In the genomic region with DNA sequence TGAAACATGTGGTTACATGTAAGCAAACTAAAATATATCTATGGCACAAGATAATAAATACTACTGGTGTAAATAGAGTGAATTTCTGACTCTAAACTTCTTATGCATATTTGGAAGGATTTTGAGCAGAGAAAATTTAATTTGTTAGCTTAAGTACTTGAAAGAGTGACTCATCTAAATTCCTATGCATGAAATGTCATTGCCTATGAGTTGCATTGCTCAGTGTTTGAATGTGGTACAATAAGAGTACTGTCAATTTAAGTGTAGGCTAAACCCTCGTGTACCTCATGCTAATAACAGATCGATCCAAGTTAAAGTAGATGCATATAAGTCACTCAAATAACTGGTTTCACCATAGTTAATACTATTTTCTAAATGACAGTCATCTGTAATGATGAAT, we compare ENCODE assay signal across 15 cellular contexts. TPM values are rescaled to one million over a fixed set of nuclear protein-coding genes. Genes with fewer than 3 reads are reported as not detected.
DNase-seq lines count a peak whose midpoint lies in the region; ATAC-seq and TF ChIP-seq lines count a peak whose summit lies in the region.
"Had no signal": no experiment of that assay in that cellular context is flagged by ENCODE, and none has a peak within 500 bp of the region (broad histone marks: within the 10 kb centered on the region; RNA-seq: fewer than 3 reads in every experiment).

No MANE protein-coding gene starts in this region.

- no peak overlapping the region for H3K27ac ChIP-seq in mesenchymal stem cell (ENCODE audit: low read length, poor library complexity, severe bottlenecking)
- H3K27ac ChIP-seq: body of pancreas, parathyroid adenoma had no signal

- ATAC-seq in left ventricle myocardium superior (no peak), Right ventricle myocardium superior (ENCODE audit: poor library complexity) (no peak)
- ATAC-seq: activated T-cell treated with anti-CD3 and anti-CD28 coated beads, Interleukin-2, amount 50 U/mL, for 4 hours; body of pancreas had no signal

- H3K14ac ChIP-seq in mesenchymal stem cell (ENCODE audit: low read length in 2 of 2) = no peak overlapping the region

- H3K79me1 ChIP-seq in mesenchymal stem cell (replicated peaks; ENCODE audit: low read length, poor library complexity, severe bottlenecking) = no peaks in the 10 kb centered on the region

- no peak overlapping the region for H2BK12ac ChIP-seq in mesenchymal stem cell (ENCODE audit: low read length in 2 of 2)

- H3K18ac ChIP-seq in mesenchymal stem cell (ENCODE audit: low read depth in 1 of 2, low read length in 2 of 2) = no peak overlapping the region

- no peak overlapping the region for H2AFZ ChIP-seq in mesenchymal stem cell (ENCODE audit: low read depth, low read length)
- H2AFZ ChIP-seq: parathyroid adenoma had no signal

- no CpG with 5 or more reads among the region's 2 CpGs for WGBS in mesenchymal stem cell

- H3K4me1 ChIP-seq in mesenchymal stem cell (ENCODE audit: control insufficient read depth, insufficient read depth, low read depth, low read length) = no peaks in the 10 kb centered on the region
- H3K4me1 ChIP-seq: body of pancreas, parathyroid adenoma had no signal

- H2BK15ac ChIP-seq in mesenchymal stem cell (ENCODE audit: low read depth, poor library complexity, severe bottlenecking) = no peak overlapping the region

- intact Hi-C loops in left ventricle myocardium superior (cut with micrococcal nuclease) = no loop called here
- intact Hi-C loops in Right ventricle myocardium superior (cut with DNase I) = no loop called here

- CTCF ChIA-PET in BJ (lab: Yijun Ruan, JAX) = no interaction called here

- no peak overlapping the region for H3K4me2 ChIP-seq in mesenchymal stem cell (ENCODE audit: low read length, poor library complexity, severe bottlenecking)

- H4K8ac ChIP-seq in mesenchymal stem cell (ENCODE audit: low read length) = no peak overlapping the region

- no peak overlapping the region for H2BK5ac ChIP-seq in mesenchymal stem cell (ENCODE audit: low read depth, low read length, poor library complexity, severe bottlenecking)

- no peaks in the 10 kb centered on the region for H3K36me3 ChIP-seq in BJ (ENCODE audit: control insufficient read depth, insufficient read depth, low read length)
- H3K36me3 ChIP-seq in mesenchymal stem cell (ENCODE audit: control insufficient read depth in 1 of 2, insufficient read depth in 2 of 2, low read depth in 1 of 2, low read length in 2 of 2) = no peaks in the 10 kb centered on the region
- H3K36me3 ChIP-seq: MG63 had no signal

- H2AK5ac ChIP-seq in mesenchymal stem cell (ENCODE audit: low read length, severe bottlenecking) = no peak overlapping the region

- no peak overlapping the region for H3K9ac ChIP-seq in mesenchymal stem cell (ENCODE audit: low read length)
- H3K9ac ChIP-seq: parathyroid adenoma had no signal

- no peak overlapping the region for H4K91ac ChIP-seq in mesenchymal stem cell (ENCODE audit: low read length)

- POLR2A ChIA-PET in BJ (lab: Charles Lee) = no interaction called here

- H3K4me3 ChIP-seq in BJ (ENCODE audit: low read depth, low read length) (no peak overlapping the region), mesenchymal stem cell (ENCODE audit: insufficient read depth in 1 of 2, low read depth in 1 of 2, low read length in 2 of 2) (no peak overlapping the region)
- H3K4me3 ChIP-seq: body of pancreas, MG63 had no signal

- TF ChIP-seq CTCF in BJ (IDR thresholded peaks at IDR 0.05; ENCODE audit: insufficient read depth, low read depth, low read length) = no peak

- DNase-seq in BJ (ENCODE audit: low read depth) (peak; percentile 25), NCI-H460 (ENCODE audit: extremely low read depth, low read depth) (peak; percentile 51), dermis blood vessel endothelial cell (peak; percentile 50), mesenchymal stem cell (peak; percentile 75), left ventricle myocardium superior (no peak), NCI-H1092 (lab: John Stamatoyannopoulos, UW) (no peak), Right ventricle myocardium superior (no peak)
- no peak for DNase-seq in stimulated activated CD4-positive, alpha-beta T cell treated with anti-CD3 and anti-CD28 coated beads, Interleukin-4, amount 100 ng/mL, for 1 hour
- DNase-seq: activated T-cell treated with anti-CD3 and anti-CD28 coated beads, Interleukin-2, amount 50 U/mL, for 4 hours; body of pancreas; MG63; NCI-H2171 treated with DMSO at 0.1 percent for 48 hours; T-helper 1 cell had no signal

- H3K27me3 ChIP-seq in BJ (ENCODE audit: control insufficient read depth, insufficient read depth, low read length) (no peaks in the 10 kb centered on the region), mesenchymal stem cell (ENCODE audit: control insufficient read depth in 1 of 2, insufficient read depth in 1 of 2, low read length in 2 of 2) (no peaks in the 10 kb centered on the region)
- H3K27me3 ChIP-seq: body of pancreas, MG63 had no signal

- H2BK120ac ChIP-seq in mesenchymal stem cell (ENCODE audit: low read depth, low read length) = no peak overlapping the region

- no peaks in the 10 kb centered on the region for H3K9me3 ChIP-seq in mesenchymal stem cell (ENCODE audit: control insufficient read depth, low read length)
- H3K9me3 ChIP-seq: body of pancreas, MG63 had no signal

- no peak overlapping the region for H3K23ac ChIP-seq in mesenchymal stem cell (ENCODE audit: low read length in 2 of 2)

- no peak overlapping the region for H3K4ac ChIP-seq in mesenchymal stem cell (ENCODE audit: low read depth in 1 of 2, low read length in 2 of 2)

RNA-seq across cellular contexts. Expression of gene CARD18, which starts 5.3 kb away (rescaled TPM):
- polyA plus RNA-seq in BJ (2011; rRNA removed) = not detected in 2 replicates
- polyA minus RNA-seq in BJ (2011; rRNA and poly(A)+ RNA removed) = not detected in 2 replicates
- total RNA-seq in NCI-H460 (2014; rRNA removed; shearing (Covaris generic)) = not detected in 2 replicates
- polyA plus RNA-seq in NCI-H460 (2014; cell fraction: nucleus; rRNA removed) = not detected in 2 replicates
- total RNA-seq in dermis blood vessel endothelial cell = not detected in 2 replicates
- not detected for polyA plus RNA-seq in mesenchymal stem cell (2013, experiment 1 of 2)
- polyA plus RNA-seq in mesenchymal stem cell (2013, experiment 2 of 2) = not detected
- 0.72 TPM for total RNA-seq in left ventricle myocardium superior
- 0.81 TPM for total RNA-seq in Right ventricle myocardium superior
- total RNA-seq: activated T-cell treated with anti-CD3 and anti-CD28 coated beads, Interleukin-2, amount 50 U/mL, for 4 hours; body of pancreas; mucosa of gallbladder had no signal

Comparison
In these comparisons a context has a peak if more than half of its experiments do, and no peak if none do; other contexts are left out.
1. DNase-seq: peak in BJ (single experiment), NCI-H460 (single experiment), dermis blood vessel endothelial cell (single experiment) and mesenchymal stem cell (single experiment); none in stimulated activated CD4-positive, alpha-beta T cell treated with anti-CD3 and anti-CD28 coated beads, Interleukin-4, amount 100 ng/mL, for 1 hour (single experiment), left ventricle myocardium superior (single experiment), NCI-H1092 (single experiment) and Right ventricle myocardium superior (single experiment).